In genomic region chr10:6995339-6995738, GRCh38 we compare ENCODE assay signal across 26 cellular contexts.
"Had no signal": no experiment of that assay in that cellular context is flagged by ENCODE, and none has a peak within 500 bp of the region (broad histone marks: within the 10 kb centered on the region; RNA-seq: fewer than 3 reads in every experiment).

No MANE protein-coding gene starts in this region.

- H3K9me3 Mint-ChIP-seq: activated CD4-positive, alpha-beta T cell treated with anti-CD3 and anti-CD28 coated beads, Interleukin-2, amount 10 ng/mL, durations not matched to agents 7 days and 5 days; activated CD8-positive, alpha-beta T cell treated with anti-CD3 and anti-CD28 coated beads for 36 hours; activated naive CD4-positive, alpha-beta T cell treated with anti-CD3 and anti-CD28 coated beads, Interleukin-2, amount 50 U/mL, for 72 hours; activated T-helper 1 cell treated with anti-CD3 and anti-CD28 coated beads, Interleukin-12 subunit alpha, Interleukin-12 subunit beta, Interleukin-2, Interleukin-4 antibody, amounts not matched to agents 30 ng/mL and 10 ng/mL and 1 ng/mL, durations not matched to agents 14 hours and 24 hours and 36 hours; central memory CD8-positive, alpha-beta T cell; effector memory CD8-positive, alpha-beta T cell; memory B cell; natural killer cell treated with Interleukin-12 subunit alpha and Interleukin-12 subunit beta and Interleukin-15 and Interleukin-18, amount 100 ng/mL, for 72 hours; T-cell; T-helper 2 cell treated with Interferon-gamma antibody and Interleukin-4, amounts not matched to agents 5 μg/mL and 100 μg/mL, for 36 hours had no signal

- H3K27ac ChIP-seq: adrenal gland, breast epithelium, esophagus squamous epithelium, gastroesophageal sphincter, prostate gland, right atrium auricular region, upper lobe of right lung, WERI-Rb-1 had no signal

- H3K36me3 ChIP-seq: adrenal gland, breast epithelium, esophagus squamous epithelium, gastroesophageal sphincter, prostate gland, right atrium auricular region, upper lobe of right lung, WERI-Rb-1 had no signal

- DNase-seq: activated CD4-positive, alpha-beta T cell treated with anti-CD3 and anti-CD28 coated beads, Interleukin-2, amount 10 ng/mL, durations not matched to agents 7 days and 5 days; activated CD4-positive, CD25-positive, alpha-beta regulatory T cell treated with anti-CD3 and anti-CD28 coated beads, Interleukin-2, amount 50 U/mL, for 72 hours; activated CD8-positive, alpha-beta memory T cell treated with anti-CD3 and anti-CD28 coated beads, Interleukin-2, amount 10 ng/mL, durations not matched to agents 7 days and 5 days; activated CD8-positive, alpha-beta T cell treated with anti-CD3 and anti-CD28 coated beads for 36 hours; activated gamma-delta T cell treated with Interleukin-2 at 50 U/mL for 16 hours; activated T-cell treated with anti-CD3 and anti-CD28 coated beads for 4 hours; adrenal gland; effector memory CD8-positive, alpha-beta T cell; esophagus squamous epithelium; head of caudate nucleus; left colon; stimulated activated CD4-positive, alpha-beta T cell treated with anti-CD3 and anti-CD28 coated beads, Interleukin-4, amount 100 ng/mL, for 24 hours; stimulated activated naive CD8-positive, alpha-beta T cell treated with anti-CD3 and anti-CD28 coated beads, Interleukin-15, Interleukin-2, amounts not matched to agents 100 U/mL and 50 U/mL, for 24 hours; T-cell; upper lobe of right lung; WERI-Rb-1 had no signal

- H3K36me3 Mint-ChIP-seq: activated naive CD4-positive, alpha-beta T cell treated with anti-CD3 and anti-CD28 coated beads, Interleukin-2, amount 50 U/mL, for 72 hours; memory B cell; T-cell had no signal

- H3K4me3 ChIP-seq: adrenal gland, breast epithelium, esophagus squamous epithelium, gastroesophageal sphincter, prostate gland, right atrium auricular region, upper lobe of right lung had no signal

- H3K27ac Mint-ChIP-seq: activated CD4-positive, alpha-beta T cell treated with anti-CD3 and anti-CD28 coated beads, Interleukin-2, amount 10 ng/mL, durations not matched to agents 7 days and 5 days; activated CD8-positive, alpha-beta memory T cell treated with anti-CD3 and anti-CD28 coated beads, Interleukin-2, amount 10 ng/mL, durations not matched to agents 7 days and 5 days; activated CD8-positive, alpha-beta T cell treated with anti-CD3 and anti-CD28 coated beads for 36 hours; activated naive CD4-positive, alpha-beta T cell treated with anti-CD3 and anti-CD28 coated beads, Interleukin-2, amount 50 U/mL, for 72 hours; activated T-helper 1 cell treated with anti-CD3 and anti-CD28 coated beads, Interleukin-12 subunit alpha, Interleukin-12 subunit beta, Interleukin-2, Interleukin-4 antibody, amounts not matched to agents 30 ng/mL and 10 ng/mL and 1 ng/mL, durations not matched to agents 14 hours and 24 hours and 36 hours; effector memory CD8-positive, alpha-beta T cell; memory B cell; T-cell; T-helper 2 cell treated with Interferon-gamma antibody and Interleukin-4, amounts not matched to agents 5 μg/mL and 100 μg/mL, for 36 hours had no signal

- H3K4me1 ChIP-seq: adrenal gland, breast epithelium, esophagus squamous epithelium, gastroesophageal sphincter, prostate gland, right atrium auricular region, upper lobe of right lung had no signal

- H3K27me3 ChIP-seq: adrenal gland, breast epithelium, gastroesophageal sphincter, right atrium auricular region, upper lobe of right lung had no signal

- H3K4me3 Mint-ChIP-seq: activated CD4-positive, alpha-beta T cell treated with anti-CD3 and anti-CD28 coated beads, Interleukin-2, amount 10 ng/mL, durations not matched to agents 7 days and 5 days; activated CD8-positive, alpha-beta memory T cell treated with anti-CD3 and anti-CD28 coated beads, Interleukin-2, amount 10 ng/mL, durations not matched to agents 7 days and 5 days; activated CD8-positive, alpha-beta T cell treated with anti-CD3 and anti-CD28 coated beads for 36 hours; activated T-helper 1 cell treated with anti-CD3 and anti-CD28 coated beads, Interleukin-12 subunit alpha, Interleukin-12 subunit beta, Interleukin-2, Interleukin-4 antibody, amounts not matched to agents 30 ng/mL and 10 ng/mL and 1 ng/mL, durations not matched to agents 14 hours and 24 hours and 36 hours; central memory CD8-positive, alpha-beta T cell; effector memory CD8-positive, alpha-beta T cell; memory B cell; natural killer cell treated with Interleukin-12 subunit alpha and Interleukin-12 subunit beta and Interleukin-15 and Interleukin-18, amount 100 ng/mL, for 72 hours; T-cell; T-helper 2 cell treated with Interferon-gamma antibody and Interleukin-4, amounts not matched to agents 5 μg/mL and 100 μg/mL, for 36 hours had no signal

- H3K27me3 Mint-ChIP-seq: central memory CD8-positive, alpha-beta T cell; effector memory CD8-positive, alpha-beta T cell; natural killer cell treated with Interleukin-12 subunit alpha and Interleukin-12 subunit beta and Interleukin-15 and Interleukin-18, amount 100 ng/mL, for 72 hours had no signal

- ATAC-seq: activated CD8-positive, alpha-beta memory T cell treated with anti-CD3 and anti-CD28 coated beads, Interleukin-2, amount 10 ng/mL, durations not matched to agents 7 days and 5 days; activated CD8-positive, alpha-beta T cell treated with anti-CD3 and anti-CD28 coated beads for 36 hours; activated naive CD4-positive, alpha-beta T cell treated with anti-CD3 and anti-CD28 coated beads, Interleukin-2, amount 50 U/mL, for 72 hours; effector memory CD8-positive, alpha-beta T cell; gastroesophageal sphincter; left colon; natural killer cell treated with Interleukin-12 subunit alpha and Interleukin-12 subunit beta and Interleukin-15 and Interleukin-18, amount 100 ng/mL, for 72 hours; stimulated activated naive CD8-positive, alpha-beta T cell treated with anti-CD3 and anti-CD28 coated beads, Interleukin-15, Interleukin-2, amounts not matched to agents 100 U/mL and 50 U/mL, for 24 hours; T-cell had no signal

- H3K9me3 ChIP-seq: adrenal gland, breast epithelium, esophagus squamous epithelium, gastroesophageal sphincter, prostate gland, right atrium auricular region, upper lobe of right lung had no signal
